8 cellular contexts compared by ENCODE assay signal in the genomic region with DNA sequence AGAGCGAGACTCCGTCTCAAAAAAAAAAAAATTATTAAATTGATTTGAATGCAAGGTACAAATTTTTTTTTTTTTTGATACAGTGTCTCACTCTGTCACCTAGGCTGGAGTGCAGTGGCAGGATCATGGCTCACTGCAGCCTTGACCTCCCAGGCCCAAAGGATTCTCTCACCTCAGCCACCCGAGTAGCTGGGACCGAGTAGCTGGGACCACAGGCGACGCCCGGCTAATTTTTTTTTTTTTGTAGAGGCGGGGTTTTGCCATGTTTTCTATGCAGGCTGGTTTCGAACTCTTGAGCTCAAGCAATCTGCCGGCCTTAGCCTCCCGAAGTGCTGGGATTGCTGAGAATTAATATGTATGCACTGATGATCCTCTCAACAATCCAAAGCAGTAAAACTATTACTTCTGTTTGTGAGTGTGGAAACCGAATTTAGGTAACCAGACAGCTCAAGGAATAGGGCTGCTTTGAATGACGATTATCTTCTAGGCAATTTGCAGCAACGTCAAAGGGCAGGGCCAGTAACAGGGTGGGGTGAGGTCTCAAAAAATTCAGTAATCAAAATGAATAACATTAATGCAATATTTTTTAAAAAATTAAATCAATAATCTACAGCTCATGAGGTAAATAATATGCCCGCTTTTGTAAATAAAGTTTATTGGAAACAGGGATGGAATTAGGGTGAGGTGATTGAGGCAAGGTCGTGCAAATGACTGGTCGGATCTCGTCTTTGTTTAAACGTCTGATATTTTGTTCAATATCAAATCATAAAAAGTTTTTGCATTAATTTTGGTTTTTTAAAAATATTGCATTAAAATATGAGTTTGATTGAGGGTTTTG. TPM values are rescaled to one million over a fixed set of nuclear protein-coding genes. Genes with fewer than 3 reads are reported as not detected.
DNase-seq lines count a peak whose midpoint lies in the region; ATAC-seq and TF ChIP-seq lines count a peak whose summit lies in the region.

No MANE protein-coding gene starts in this region.

- peak overlapping the region; percentile 91 for H3K4me3 Mint-ChIP-seq in activated CD4-positive, alpha-beta T cell treated with anti-CD3 and anti-CD28 coated beads for 36 hours
- H3K4me3 Mint-ChIP-seq in T-helper 17 cell: peak overlapping the region; percentile 99

- no peak for ATAC-seq in activated CD4-positive, alpha-beta T cell treated with anti-CD3 and anti-CD28 coated beads for 36 hours
- ATAC-seq in T-helper 17 cell (no peak), GM21528 (IDR thresholded peaks at IDR 0.05; ENCODE audit: low FRiP score, unreplicated experiment) (no peak), GM18861 (IDR thresholded peaks at IDR 0.05; ENCODE audit: unreplicated experiment) (no peak)

- no peak for DNase-seq in activated CD4-positive, alpha-beta T cell treated with anti-CD3 and anti-CD28 coated beads for 36 hours
- no peak for DNase-seq in activated CD4-positive, alpha-beta T cell treated with anti-CD3 and anti-CD28 coated beads for 1 hour
- DNase-seq in T-helper 17 cell (no peak), fibroblast of pulmonary artery (ENCODE audit: low read depth) (peak; percentile 4), skeletal muscle cell (ENCODE audit: low read depth) (no peak), T-helper 9 cell (no peak)

- H3K27ac Mint-ChIP-seq in activated CD4-positive, alpha-beta T cell treated with anti-CD3 and anti-CD28 coated beads for 36 hours: peak overlapping the region; percentile 20
- H3K27ac Mint-ChIP-seq in T-helper 17 cell: no peak overlapping the region

- H3K36me3 Mint-ChIP-seq in activated CD4-positive, alpha-beta T cell treated with anti-CD3 and anti-CD28 coated beads for 36 hours (ENCODE audit: low read depth): peaks cover 24% of the 10 kb centered on the region
- peaks cover 3% of the 10 kb centered on the region for H3K36me3 Mint-ChIP-seq in T-helper 17 cell (ENCODE audit: low read depth)

- H3K27me3 Mint-ChIP-seq in activated CD4-positive, alpha-beta T cell treated with anti-CD3 and anti-CD28 coated beads for 36 hours: no peaks in the 10 kb centered on the region
- H3K27me3 Mint-ChIP-seq in T-helper 17 cell: no peaks in the 10 kb centered on the region

- no peaks in the 10 kb centered on the region for H3K9me3 Mint-ChIP-seq in activated CD4-positive, alpha-beta T cell treated with anti-CD3 and anti-CD28 coated beads for 36 hours (ENCODE audit: low read depth)

- POLR2A ChIA-PET in activated CD4-positive, alpha-beta T cell treated with anti-CD3 and anti-CD28 coated beads for 36 hours (lab: Charles Lee): interaction anchor here (0.6 to 2.0 kb wide), 14 partner anchors 8 to 738 kb away, joined by 3 to 11 read pairs (median 4); partner anchors contain the start of genes AGO3, KIAA0319L, NCDN and SFPQ

- H3K4me3 ChIP-seq in fibroblast of pulmonary artery (replicated peaks; ENCODE audit: low read depth, low read length) (peak overlapping the region; percentile 78), skeletal muscle cell (ENCODE audit: low read depth, low read length) (peak overlapping the region; percentile 86)

- CTCF ChIA-PET in activated CD4-positive, alpha-beta T cell treated with anti-CD3 and anti-CD28 coated beads for 36 hours (lab: Charles Lee): interaction anchor here (0.6 to 3.7 kb wide), 21 partner anchors 9 to 318 kb away, joined by 3 to 17 read pairs (median 4); partner anchors contain the start of gene AGO1

- intact Hi-C loops in activated CD4-positive, alpha-beta T cell treated with anti-CD3 and anti-CD28 coated beads for 36 hours (cut with DNase I, micrococcal nuclease): loop anchor here (1.0 to 5.0 kb wide), 7 partner anchors 50 to 575 kb away; partner anchors contain the start of genes PSMB2 (in 2 of the 2), AGO1 (in 1 of the 2), AGO3 (in 1 of the 2) and C1orf216 (in 1 of the 2)

- H3K4me1 Mint-ChIP-seq in activated CD4-positive, alpha-beta T cell treated with anti-CD3 and anti-CD28 coated beads for 36 hours: peaks cover 9% of the 10 kb centered on the region
- H3K4me1 Mint-ChIP-seq in T-helper 17 cell: peaks cover 8% of the 10 kb centered on the region

- no peak for TF ChIP-seq CTCF in fibroblast of pulmonary artery (IDR thresholded peaks at IDR 0.05; ENCODE audit: low read length, missing control alignments)

- no peaks in the 10 kb centered on the region for H3K9me3 ChIP-seq in T-helper 17 cell (ENCODE audit: control insufficient read depth, low read length, poor library complexity, severe bottlenecking)

RNA-seq across cellular contexts. Expression of gene CLSPN, which starts 1.2 kb away (rescaled TPM):
- 10 to 100 TPM; 45.7 to 57.8 TPM for total RNA-seq in activated CD4-positive, alpha-beta T cell treated with anti-CD3 and anti-CD28 coated beads for 36 hours
- total RNA-seq in T-helper 17 cell: 1 to 10 TPM in 1 of 2 donors, under 1 TPM in 1; 0.90 to 1.5 TPM

RNA-seq across cellular contexts. Expression of gene AGO4, which starts 39.2 kb away (rescaled TPM):
- 10 to 100 TPM in 1 of 2 experiments, 1 to 10 TPM in 1; 4.1 to 10.1 TPM for total RNA-seq in activated CD4-positive, alpha-beta T cell treated with anti-CD3 and anti-CD28 coated beads for 36 hours
- total RNA-seq in T-helper 17 cell: 10 to 100 TPM; 20.7 to 23.3 TPM

RNA-seq across cellular contexts. Expression of gene C1orf216, which starts 49.9 kb away (rescaled TPM):
- 10 to 100 TPM in 1 of 2 experiments, 1 to 10 TPM in 1; 7.4 to 10.9 TPM for total RNA-seq in activated CD4-positive, alpha-beta T cell treated with anti-CD3 and anti-CD28 coated beads for 36 hours
- 1 to 10 TPM; 5.7 to 9.9 TPM for total RNA-seq in T-helper 17 cell

Comparison
In these comparisons a context has a peak if more than half of its experiments do, and no peak if none do; other contexts are left out.
1. RNA of gene CLSPN, which starts 1.2 kb away (total RNA-seq): 45.7 to 57.8 TPM in activated CD4-positive, alpha-beta T cell treated with anti-CD3 and anti-CD28 coated beads for 36 hours; 0.90 to 1.5 TPM in T-helper 17 cell; every median in the first group is over 10 times any median in the second.